ENCODE assay signal across 13 cellular contexts in genomic region chr17:82317394-82318168, GRCh38. TPM values are rescaled to one million over a fixed set of nuclear protein-coding genes. Genes with fewer than 3 reads are reported as not detected.
A peak's percentile ranks its signal among the peaks of the same experiment; 100 is the strongest.
DNase-seq lines count a peak whose midpoint lies in the region; ATAC-seq and TF ChIP-seq lines count a peak whose summit lies in the region.
"Had no signal": no experiment of that assay in that cellular context is flagged by ENCODE, and none has a peak within 500 bp of the region (broad histone marks: within the 10 kb centered on the region; RNA-seq: fewer than 3 reads in every experiment).

CD7 (minus strand) TSS chr17:82317608; CDS start chr17:82317495, 113 bp downstream.

- no peak for TF ChIP-seq CTCF in HEK293 (tag by site-specific recombination; IDR thresholded peaks at IDR 0.05)
- no peak for TF ChIP-seq CTCF in activated CD8-positive, alpha-beta T cell treated with anti-CD3 and anti-CD28 coated beads for 36 hours (IDR thresholded peaks at IDR 0.05)

- no peaks in the 10 kb centered on the region for H3K9me3 ChIP-seq in HEK293 (ENCODE audit: control insufficient read depth, insufficient read depth, low read depth, low read length)
- H3K9me3 ChIP-seq: ovary had no signal

- DNase-seq in activated CD8-positive, alpha-beta T cell treated with anti-CD3 and anti-CD28 coated beads for 36 hours: peak; percentile 87
- DNase-seq in activated naive CD8-positive, alpha-beta T cell treated with anti-CD3 and anti-CD28 coated beads, Interleukin-2, amount 50 U/mL, for 24 hours: peak; percentile 77
- DNase-seq in stimulated activated CD4-positive, alpha-beta T cell treated with anti-CD3 and anti-CD28 coated beads, Interleukin-1b, Interleukin-23, amount 100 ng/mL, for 48 hours: peak; percentile 74
- DNase-seq in inferior parietal cortex (ENCODE audit: extremely low spot score) (no peak), posterior cingulate gyrus (no peak), HEK293T (ENCODE audit: extremely low spot score) (no peak), cortex of kidney (lab: John Stamatoyannopoulos, UW) (no peak)
- DNase-seq: NCI-H774, ovary, T1000 had no signal

- H3K4me1 Mint-ChIP-seq in activated CD8-positive, alpha-beta T cell treated with anti-CD3 and anti-CD28 coated beads for 36 hours (ENCODE audit: low read depth): peaks cover 18% of the 10 kb centered on the region
- H3K4me1 Mint-ChIP-seq in activated naive CD8-positive, alpha-beta T cell treated with anti-CD3 and anti-CD28 coated beads, Interleukin-2, amount 50 U/mL, for 24 hours: peaks cover 22% of the 10 kb centered on the region

- H3K36me3 Mint-ChIP-seq in activated CD8-positive, alpha-beta T cell treated with anti-CD3 and anti-CD28 coated beads for 36 hours (ENCODE audit: low read depth): peaks cover 34% of the 10 kb centered on the region
- H3K36me3 Mint-ChIP-seq in activated naive CD8-positive, alpha-beta T cell treated with anti-CD3 and anti-CD28 coated beads, Interleukin-2, amount 50 U/mL, for 24 hours (ENCODE audit: low read depth): peaks cover 16% of the 10 kb centered on the region

- no peaks in the 10 kb centered on the region for H3K27me3 Mint-ChIP-seq in activated CD8-positive, alpha-beta T cell treated with anti-CD3 and anti-CD28 coated beads for 36 hours
- H3K27me3 Mint-ChIP-seq in activated naive CD8-positive, alpha-beta T cell treated with anti-CD3 and anti-CD28 coated beads, Interleukin-2, amount 50 U/mL, for 24 hours: peaks cover 2% of the 10 kb centered on the region

- no peaks in the 10 kb centered on the region; the same call in 1 of the 2 replicates for H3K4me1 ChIP-seq in HEK293 (ENCODE audit: control insufficient read depth, insufficient read depth, low read length)

- CTCF ChIA-PET in HEK293 (lab: Yijun Ruan, JAX) (interaction anchor here (0.5 to 0.8 kb wide), 3 partner anchors 17 to 81 kb away, joined by 3 to 5 read pairs (median 3); no protein-coding TSS in a partner anchor), HEK293T (lab: Yijun Ruan, JAX) (no interaction called here)
- CTCF ChIA-PET in activated CD8-positive, alpha-beta T cell treated with anti-CD3 and anti-CD28 coated beads for 36 hours (lab: Charles Lee): interaction anchor here (0.9 to 2.3 kb wide), 6 partner anchors 13 to 287 kb away, joined by 3 to 49 read pairs (median 4); no protein-coding TSS in a partner anchor

- H3K36me3 ChIP-seq in HEK293 (ENCODE audit: control insufficient read depth in 2 of 2, insufficient read depth in 1 of 2, low read length in 2 of 2): no peaks in the 10 kb centered on the region
- H3K36me3 ChIP-seq: ovary had no signal

- no peak within 1 kb of the TSS for H3K27ac ChIP-seq in HEK293 (ENCODE audit: extremely low read depth, low read depth, low read length)
- H3K27ac ChIP-seq: C4-2B, ovary had no signal

- POLR2A ChIA-PET in HEK293 (lab: Yijun Ruan, JAX): interaction anchor here (0.8 kb wide), 1 partner anchor 25 kb away, joined by 3 read pairs; no protein-coding TSS in a partner anchor
- POLR2A ChIA-PET in activated CD8-positive, alpha-beta T cell treated with anti-CD3 and anti-CD28 coated beads for 36 hours (lab: Charles Lee): interaction anchor here (1.0 to 11.2 kb wide), 7 partner anchors 8 to 89 kb away, joined by 3 to 227 read pairs (median 5); partner anchors contain the start of genes SECTM1 and SLC16A3
- POLR2A ChIA-PET in HEK293T (lab: Yijun Ruan, JAX): interaction anchor here (0.9 kb wide), 3 partner anchors 16 to 49 kb away, joined by 3 to 4 read pairs (median 3); partner anchors contain the start of gene SECTM1

- peak; percentile 78 for ATAC-seq in activated CD8-positive, alpha-beta T cell treated with anti-CD3 and anti-CD28 coated beads for 36 hours
- ATAC-seq in activated naive CD8-positive, alpha-beta T cell treated with anti-CD3 and anti-CD28 coated beads, Interleukin-2, amount 50 U/mL, for 24 hours: peak; percentile 83

- intact Hi-C loops in activated CD8-positive, alpha-beta T cell treated with anti-CD3 and anti-CD28 coated beads for 36 hours (cut with micrococcal nuclease): no loop called here
- intact Hi-C loops in posterior cingulate gyrus (cut with DNase I): no loop called here

- H3K27ac Mint-ChIP-seq in activated CD8-positive, alpha-beta T cell treated with anti-CD3 and anti-CD28 coated beads for 36 hours: no peak within 1 kb of the TSS
- H3K27ac Mint-ChIP-seq in activated naive CD8-positive, alpha-beta T cell treated with anti-CD3 and anti-CD28 coated beads, Interleukin-2, amount 50 U/mL, for 24 hours: peak within 1 kb of the TSS; percentile 96

- H3K4me3 Mint-ChIP-seq in activated CD8-positive, alpha-beta T cell treated with anti-CD3 and anti-CD28 coated beads for 36 hours: peak within 1 kb of the TSS; percentile 88
- H3K4me3 Mint-ChIP-seq in activated naive CD8-positive, alpha-beta T cell treated with anti-CD3 and anti-CD28 coated beads, Interleukin-2, amount 50 U/mL, for 24 hours: peak within 1 kb of the TSS; percentile 96

- no peaks in the 10 kb centered on the region for H3K9me3 Mint-ChIP-seq in activated CD8-positive, alpha-beta T cell treated with anti-CD3 and anti-CD28 coated beads for 36 hours
- no peaks in the 10 kb centered on the region for H3K9me3 Mint-ChIP-seq in activated naive CD8-positive, alpha-beta T cell treated with anti-CD3 and anti-CD28 coated beads, Interleukin-2, amount 50 U/mL, for 24 hours
- H3K9me3 Mint-ChIP-seq: IgD-negative memory B cell had no signal

- no peak within 1 kb of the TSS for H3K4me3 ChIP-seq in HEK293 (ENCODE audit: low read depth, low read length)
- H3K4me3 ChIP-seq: ovary had no signal

TF ChIP-seq in HEK293, 187 proteins besides CTCF, POLR2A, EP300 and RAD21:
- TF ChIP-seq GLIS1 (tag by site-specific recombination; IDR thresholded peaks at IDR 0.05) (peak; percentile 85), ZNF558 (tag by site-specific recombination; IDR thresholded peaks at IDR 0.05) (no peak), ZIC2 (tag by site-specific recombination; IDR thresholded peaks at IDR 0.05) (0 out of 2 replicates have a peak, but pooled peaks have one; percentile 50), GLIS2 (tag by site-specific recombination; IDR thresholded peaks at IDR 0.05) (peak; percentile 31; the same call in 1 of the 2 replicates)

TF ChIP-seq in HEK293T, 16 proteins besides CTCF, POLR2A, EP300 and RAD21:
- no peak for TF ChIP-seq FOXA1 (IDR thresholded peaks at IDR 0.05)
- no peak for TF ChIP-seq NFRKB (IDR thresholded peaks at IDR 0.05)
- TF ChIP-seq SUZ12 (IDR thresholded peaks at IDR 0.05): no peak
- no peak for TF ChIP-seq L3MBTL2 (conservative IDR thresholded peaks at IDR 0.05)
- TF ChIP-seq TARDBP (IDR thresholded peaks at IDR 0.05): no peak
- no peak for TF ChIP-seq LEF1 (IDR thresholded peaks at IDR 0.05; ENCODE audit: borderline replicate concordance)
- TF ChIP-seq SP1 (IDR thresholded peaks at IDR 0.05): no peak
- TF ChIP-seq FOXK2 (IDR thresholded peaks at IDR 0.05): no peak
- no peak for TF ChIP-seq FOXM1 (IDR thresholded peaks at IDR 0.05; ENCODE audit: borderline replicate concordance)
- TF ChIP-seq ARNT (IDR thresholded peaks at IDR 0.05): no peak
- TF ChIP-seq BHLHE40 (IDR thresholded peaks at IDR 0.05; ENCODE audit: borderline replicate concordance): no peak
- TF ChIP-seq ELF4 (IDR thresholded peaks at IDR 0.05): no peak
- no peak for TF ChIP-seq HDGF (IDR thresholded peaks at IDR 0.05; ENCODE audit: borderline replicate concordance)
- TF ChIP-seq PKNOX1 (IDR thresholded peaks at IDR 0.05): no peak
- TF ChIP-seq ZNF384 (IDR thresholded peaks at IDR 0.05): no peak
- no peak for TF ChIP-seq CTBP1 (IDR thresholded peaks at IDR 0.05; ENCODE audit: borderline replicate concordance)

RNA-seq across cellular contexts. Expression of gene CD7, which starts in this region (rescaled TPM):
- 100 to 1,000 TPM; 289 to 292 TPM for total RNA-seq in activated CD8-positive, alpha-beta T cell treated with anti-CD3 and anti-CD28 coated beads for 36 hours

Comparison
In these comparisons a context has a peak if more than half of its experiments do, and no peak if none do; other contexts are left out.
1. DNase-seq: peak in activated CD8-positive, alpha-beta T cell treated with anti-CD3 and anti-CD28 coated beads for 36 hours (single experiment), activated naive CD8-positive, alpha-beta T cell treated with anti-CD3 and anti-CD28 coated beads, Interleukin-2, amount 50 U/mL, for 24 hours (single experiment) and stimulated activated CD4-positive, alpha-beta T cell treated with anti-CD3 and anti-CD28 coated beads, Interleukin-1b, Interleukin-23, amount 100 ng/mL, for 48 hours (single experiment); none in inferior parietal cortex (single experiment), posterior cingulate gyrus (0 of 10), HEK293T (single experiment) and cortex of kidney (single experiment).